1 cellular context compared by ENCODE assay signal in the genomic region with DNA sequence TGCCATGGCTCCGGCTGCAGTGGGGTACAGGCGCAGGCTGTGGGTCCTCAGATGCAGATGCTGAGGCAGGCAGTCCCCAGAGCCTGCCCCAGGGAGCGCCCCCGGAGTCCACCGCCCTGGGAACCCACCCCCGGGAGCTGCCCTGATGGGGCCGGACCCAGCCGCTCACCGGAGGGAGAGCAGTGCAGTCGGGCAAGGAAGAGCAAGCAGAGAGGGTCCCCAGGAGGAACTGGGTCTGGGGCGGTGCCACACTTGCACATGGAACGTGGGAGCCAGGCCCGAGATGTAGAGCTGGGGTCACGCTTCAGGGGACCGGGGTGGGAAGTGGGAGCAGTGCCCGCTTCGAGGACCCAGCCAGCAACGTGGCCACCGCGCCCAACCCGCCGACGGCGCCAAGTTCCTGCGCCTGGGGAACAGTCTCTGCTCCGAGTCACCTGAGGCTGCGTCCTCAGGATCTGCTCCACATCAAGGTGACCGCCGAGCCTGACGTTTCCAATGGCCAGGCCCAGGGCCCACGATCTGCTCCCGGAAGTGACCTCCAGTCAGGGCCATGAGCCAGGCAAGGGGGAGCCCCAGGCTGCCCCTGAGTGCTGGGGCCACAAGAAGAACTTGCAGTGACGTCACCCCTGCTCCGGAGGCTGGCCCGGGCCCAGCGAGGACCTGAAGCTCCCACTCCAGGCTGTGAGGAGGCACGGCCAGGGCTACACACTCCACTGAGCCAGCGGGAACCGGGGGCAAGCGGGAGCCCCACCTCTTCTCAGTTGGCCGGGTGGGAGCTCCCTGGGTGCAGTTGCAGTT.
TF ChIP-seq lines count a peak whose summit lies in the region.

No MANE protein-coding gene starts in this region.

TF ChIP-seq in IMR-90, 13 proteins besides CTCF, POLR2A, EP300 and RAD21 (continued from another document):
- TF ChIP-seq ELK1 (IDR thresholded peaks at IDR 0.05; ENCODE audit: borderline replicate concordance, low read depth, low read length): no peak
- no peak for TF ChIP-seq MAZ (IDR thresholded peaks at IDR 0.05; ENCODE audit: borderline replicate concordance, low read depth, low read length)
- no peak for TF ChIP-seq MAFK (IDR thresholded peaks at IDR 0.05; ENCODE audit: low read depth, low read length)
- no peak for TF ChIP-seq BHLHE40 (IDR thresholded peaks at IDR 0.05; ENCODE audit: low read depth, low read length)
- no peak for TF ChIP-seq SMC3 (IDR thresholded peaks at IDR 0.05; ENCODE audit: low read depth, low read length)
- TF ChIP-seq FOS (IDR thresholded peaks at IDR 0.05; ENCODE audit: low read depth, low read length): no peak
- TF ChIP-seq, protein P1, sequence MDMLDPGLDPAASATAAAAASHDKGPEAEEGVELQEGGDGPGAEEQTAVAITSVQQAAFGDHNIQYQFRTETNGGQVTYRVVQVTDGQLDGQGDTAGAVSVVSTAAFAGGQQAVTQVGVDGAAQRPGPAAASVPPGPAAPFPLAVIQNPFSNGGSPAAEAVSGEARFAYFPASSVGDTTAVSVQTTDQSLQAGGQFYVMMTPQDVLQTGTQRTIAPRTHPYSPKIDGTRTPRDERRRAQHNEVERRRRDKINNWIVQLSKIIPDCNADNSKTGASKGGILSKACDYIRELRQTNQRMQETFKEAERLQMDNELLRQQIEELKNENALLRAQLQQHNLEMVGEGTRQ (IDR thresholded peaks at IDR 0.05; ENCODE audit: low read depth, low read length): no peak
